ENCODE assay signal across 19 cellular contexts in genomic region chrX:68534696-68535095, GRCh38.
"Had no signal": no experiment of that assay in that cellular context is flagged by ENCODE, and none has a peak within 500 bp of the region (broad histone marks: within the 10 kb centered on the region; RNA-seq: fewer than 3 reads in every experiment).

No MANE protein-coding gene starts in this region.

- H3K4me1 ChIP-seq: ascending aorta, colonic mucosa, esophagus squamous epithelium, heart right ventricle, sigmoid colon, testis had no signal

- DNase-seq: activated CD4-positive, alpha-beta T cell treated with anti-CD3 and anti-CD28 coated beads for 1 hour; activated CD4-positive, alpha-beta T cell treated with anti-CD3 and anti-CD28 coated beads, Interleukin-2, amount 50 U/mL, for 1 hour; activated CD8-positive, alpha-beta T cell treated with anti-CD3 and anti-CD28 coated beads, Interleukin-2, amount 10 ng/mL, durations not matched to agents 7 days and 5 days; activated gamma-delta T cell; colonic mucosa; dorsolateral prefrontal cortex; effector memory CD8-positive, alpha-beta T cell; esophagus squamous epithelium; heart right ventricle; naive thymus-derived CD4-positive, alpha-beta T cell; occipital lobe; sigmoid colon; stimulated activated CD4-positive, alpha-beta T cell treated with anti-CD3 and anti-CD28 coated beads, Interleukin-4, amount 100 ng/mL, for 1 hour; stimulated activated naive CD4-positive, alpha-beta T cell; T-cell; testis; trophoblast cell had no signal

- ATAC-seq: activated CD8-positive, alpha-beta T cell treated with anti-CD3 and anti-CD28 coated beads, Interleukin-2, amount 10 ng/mL, durations not matched to agents 7 days and 5 days; effector memory CD8-positive, alpha-beta T cell; heart right ventricle; naive thymus-derived CD4-positive, alpha-beta T cell; T-cell had no signal

- H3K27ac ChIP-seq: ascending aorta, colonic mucosa, dorsolateral prefrontal cortex, esophagus squamous epithelium, heart right ventricle, sigmoid colon, testis had no signal

- H3K9me3 ChIP-seq: ascending aorta, colonic mucosa, esophagus squamous epithelium, heart right ventricle, sigmoid colon, testis had no signal

- H3K4me3 ChIP-seq: ascending aorta, colonic mucosa, dorsolateral prefrontal cortex, esophagus squamous epithelium, heart right ventricle, lung, sigmoid colon, testis had no signal

- H3K36me3 ChIP-seq: colonic mucosa had no signal

- H3K27me3 ChIP-seq: ascending aorta, colonic mucosa, esophagus squamous epithelium, sigmoid colon, testis had no signal
